Comparison of ENCODE assay signal across 1 cellular context in the genomic region with DNA sequence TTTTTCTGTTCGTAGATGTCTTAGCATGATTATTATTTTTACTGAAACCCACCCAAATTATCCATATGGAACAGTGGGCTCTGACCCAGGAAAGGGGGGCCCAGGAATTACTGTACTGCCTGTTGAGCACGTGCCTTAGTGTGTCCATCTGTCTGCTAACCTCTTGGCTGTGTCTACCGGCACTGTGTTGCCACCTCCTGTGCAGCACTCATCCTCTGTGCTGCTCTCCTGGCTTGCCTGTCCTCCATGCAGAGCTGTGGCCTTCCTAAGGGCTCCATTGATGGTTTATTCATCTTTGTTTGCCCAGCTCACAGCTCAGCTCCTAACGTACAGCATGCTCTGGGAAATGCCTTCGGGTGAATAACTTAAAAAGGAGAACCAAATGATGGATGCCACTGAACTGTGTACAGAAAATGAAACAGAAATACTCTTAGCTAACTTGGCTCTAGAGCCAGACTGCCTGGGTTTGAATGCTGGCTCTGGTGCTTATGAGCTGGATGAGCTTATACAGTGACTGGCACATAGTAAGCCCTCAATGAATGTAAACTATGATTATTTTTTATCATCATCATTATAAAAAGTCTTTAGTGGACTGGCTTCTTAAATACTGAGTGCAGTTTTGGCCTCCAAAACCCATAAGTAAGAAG.
TF ChIP-seq lines count a peak whose summit lies in the region.

No MANE protein-coding gene starts in this region.

TF ChIP-seq in A549, 52 proteins besides CTCF, POLR2A, EP300 and RAD21:
- TF ChIP-seq, protein P1, sequence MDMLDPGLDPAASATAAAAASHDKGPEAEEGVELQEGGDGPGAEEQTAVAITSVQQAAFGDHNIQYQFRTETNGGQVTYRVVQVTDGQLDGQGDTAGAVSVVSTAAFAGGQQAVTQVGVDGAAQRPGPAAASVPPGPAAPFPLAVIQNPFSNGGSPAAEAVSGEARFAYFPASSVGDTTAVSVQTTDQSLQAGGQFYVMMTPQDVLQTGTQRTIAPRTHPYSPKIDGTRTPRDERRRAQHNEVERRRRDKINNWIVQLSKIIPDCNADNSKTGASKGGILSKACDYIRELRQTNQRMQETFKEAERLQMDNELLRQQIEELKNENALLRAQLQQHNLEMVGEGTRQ (IDR thresholded peaks at IDR 0.05): no peak
- no peak for TF ChIP-seq MAZ (IDR thresholded peaks at IDR 0.05; ENCODE audit: borderline replicate concordance, low read depth, low read length)
- TF ChIP-seq FOSL2 (IDR thresholded peaks at IDR 0.05): no peak
- no peak for TF ChIP-seq FOSL2 (CRISPR knock-in tag; IDR thresholded peaks at IDR 0.05)
- no peak for TF ChIP-seq EHF (CRISPR knock-in tag; IDR thresholded peaks at IDR 0.05)
- no peak for TF ChIP-seq TP53 (CRISPR knock-in tag; IDR thresholded peaks at IDR 0.05)
- no peak for TF ChIP-seq EHMT2 (IDR thresholded peaks at IDR 0.05; ENCODE audit: low read depth)
- no peak for TF ChIP-seq CHD4 (IDR thresholded peaks at IDR 0.05; ENCODE audit: borderline replicate concordance)
- TF ChIP-seq NPAS2 (CRISPR knock-in tag; IDR thresholded peaks at IDR 0.05; ENCODE audit: borderline replicate concordance): no peak
- TF ChIP-seq BHLHE40 (IDR thresholded peaks at IDR 0.05; ENCODE audit: low read depth, low read length): no peak
